7 cellular contexts compared by ENCODE assay signal in the genomic region with DNA sequence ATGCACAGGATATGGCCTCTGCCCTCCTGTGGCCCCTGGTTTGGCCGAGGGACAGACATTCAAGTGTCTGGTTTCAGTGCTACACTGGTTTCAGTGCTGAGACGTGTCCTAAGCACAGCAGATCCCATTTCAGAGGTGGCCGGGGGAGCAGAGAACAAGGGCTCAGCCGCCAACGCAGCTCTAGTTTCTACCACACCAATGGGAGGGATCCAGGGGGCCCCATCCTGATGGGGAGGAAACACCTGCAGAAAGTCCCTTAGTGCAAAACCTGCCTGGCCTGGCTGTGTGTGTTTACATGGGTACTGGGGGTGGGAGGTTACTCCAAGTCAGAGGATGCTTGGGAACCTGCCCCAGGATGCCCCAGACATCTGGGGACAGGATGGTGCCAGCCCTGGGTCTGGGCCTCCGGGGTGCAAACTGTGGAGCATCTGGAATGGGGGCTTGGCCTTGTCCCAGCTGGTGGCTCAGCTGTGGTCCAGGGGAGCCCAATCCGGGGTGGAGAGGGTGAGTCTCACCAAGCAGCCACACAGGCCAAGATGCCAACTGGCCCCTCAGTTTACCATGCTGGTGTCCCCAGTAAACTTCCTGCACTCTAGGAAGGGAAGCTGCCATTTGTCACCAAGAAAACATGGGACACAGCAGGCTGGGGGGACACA. TPM values are rescaled to one million over a fixed set of nuclear protein-coding genes. Genes with fewer than 3 reads are reported as not detected.
DNase-seq lines count a peak whose midpoint lies in the region; ATAC-seq and TF ChIP-seq lines count a peak whose summit lies in the region.
"Not testable (repeated sequence)": the region's sequence is repeated elsewhere in the genome, so short reads cannot be mapped to it uniquely, and the experiment has no call there.

No MANE protein-coding gene starts in this region.

- H3K9me3 Mint-ChIP-seq in activated naive CD4-positive, alpha-beta T cell treated with anti-CD3 and anti-CD28 coated beads, Interleukin-2, amount 50 U/mL, for 72 hours; memory B cell: not testable (repeated sequence)

- ATAC-seq in GM19463 (IDR thresholded peaks at IDR 0.05; ENCODE audit: unreplicated experiment) (peak; percentile 90), HG02642 (IDR thresholded peaks at IDR 0.05; ENCODE audit: poor library complexity, unreplicated experiment) (peak; percentile 67), HG03378 (IDR thresholded peaks at IDR 0.05; ENCODE audit: unreplicated experiment) (peak; percentile 46), memory B cell (ENCODE audit: low read depth) (peak; percentile 81)
- peak; percentile 57 to 86 for ATAC-seq in activated naive CD4-positive, alpha-beta T cell treated with anti-CD3 and anti-CD28 coated beads, Interleukin-2, amount 50 U/mL, for 72 hours

- DNase-seq in GM13977 (ENCODE audit: low spot score) (peak; percentile 89), RPMI8226 (peak; percentile 90)
- DNase-seq in activated naive CD4-positive, alpha-beta T cell treated with anti-CD3 and anti-CD28 coated beads, Interleukin-2, amount 50 U/mL, for 72 hours (ENCODE audit: low spot score in 2 of 2): peak in 1 of 2 donors; percentile 55
- not testable (repeated sequence) for DNase-seq in memory B cell (ENCODE audit: low spot score in 2 of 2)

- not testable (repeated sequence) for H3K27me3 Mint-ChIP-seq in memory B cell

- H3K4me1 Mint-ChIP-seq in memory B cell: not testable (repeated sequence)

- peak overlapping the region in 1 of 2 donors; percentile 52 for H3K27ac Mint-ChIP-seq in activated naive CD4-positive, alpha-beta T cell treated with anti-CD3 and anti-CD28 coated beads, Interleukin-2, amount 50 U/mL, for 72 hours
- peak overlapping the region; percentile 38 for H3K27ac Mint-ChIP-seq in memory B cell

- H3K36me3 Mint-ChIP-seq in activated naive CD4-positive, alpha-beta T cell treated with anti-CD3 and anti-CD28 coated beads, Interleukin-2, amount 50 U/mL, for 72 hours; memory B cell: not testable (repeated sequence)

- in situ Hi-C loops in GM13977 (cut with MboI; ENCODE audit: low pct_unique_long_range_greater_than_20kb, low sequenced_read_pairs, unreplicated experiment): not testable (repeated sequence)

- not testable (repeated sequence) for TF ChIP-seq CTCF in GM13977 (IDR thresholded peaks at IDR 0.05; ENCODE audit: extremely low read depth, insufficient read depth, missing control alignments)

- H3K4me3 Mint-ChIP-seq in memory B cell: not testable (repeated sequence)

RNA-seq across cellular contexts. Expression of a gene that starts 8.3 kb away (rescaled TPM):
- 10 to 100 TPM; 49.7 to 55.1 TPM for total RNA-seq in activated naive CD4-positive, alpha-beta T cell treated with anti-CD3 and anti-CD28 coated beads, Interleukin-2, amount 50 U/mL, for 72 hours

RNA-seq across cellular contexts. Expression of a gene that starts 49.5 kb away (rescaled TPM):
- total RNA-seq in activated naive CD4-positive, alpha-beta T cell treated with anti-CD3 and anti-CD28 coated beads, Interleukin-2, amount 50 U/mL, for 72 hours: 10 to 100 TPM; 22.9 to 33.7 TPM
